Comparison of ENCODE assay signal across 1 cellular context in genomic region chr10:22723343-22723779, GRCh38.
A peak's percentile ranks its signal among the peaks of the same experiment; 100 is the strongest.
TF ChIP-seq lines count a peak whose summit lies in the region.

No MANE protein-coding gene starts in this region.

TF ChIP-seq in GM12878, 131 proteins besides CTCF, POLR2A, EP300 and RAD21 (continued from another document and continues in another):
- TF ChIP-seq NKRF (conservative IDR thresholded peaks at IDR 0.05) (0 out of 2 replicates have a peak, but pooled peaks have one; percentile 30), ZBTB11 (CRISPR knock-in tag; IDR thresholded peaks at IDR 0.05) (no peak), ESRRA (IDR thresholded peaks at IDR 0.05; ENCODE audit: low read length) (no peak), JUNB (IDR thresholded peaks at IDR 0.05) (no peak; the same call in none of the 2 replicates), REST (IDR thresholded peaks at IDR 0.05; ENCODE audit: low read depth, low read length) (no peak), SUZ12 (IDR thresholded peaks at IDR 0.05; ENCODE audit: unreplicated experiment) (no peak), RAD51 (IDR thresholded peaks at IDR 0.05) (peak; percentile 66; the same call in 1 of the 2 replicates), EZH2 (IDR thresholded peaks at IDR 0.05; ENCODE audit: borderline replicate concordance, control insufficient read depth, low read depth, low read length) (peak; percentile 97; the same call in 1 of the 2 replicates), ZBTB40 (IDR thresholded peaks at IDR 0.05; ENCODE audit: borderline replicate concordance) (no peak), SREBF2 (IDR thresholded peaks at IDR 0.05; ENCODE audit: low read length) (no peak), FOXK2 (IDR thresholded peaks at IDR 0.05) (no peak), CBX5 (IDR thresholded peaks at IDR 0.05; ENCODE audit: low read depth) (peak; percentile 37; the same call in 1 of the 2 replicates), PML (IDR thresholded peaks at IDR 0.05; ENCODE audit: low read length) (no peak), SIX5 (IDR thresholded peaks at IDR 0.05; ENCODE audit: low read depth, low read length, severe bottlenecking) (no peak), MTA2 (IDR thresholded peaks at IDR 0.05; ENCODE audit: low read depth) (peak; percentile 93), POLR2AphosphoS5 (IDR thresholded peaks at IDR 0.05; ENCODE audit: low read length) (no peak), BCL11A (IDR thresholded peaks at IDR 0.05; ENCODE audit: low read depth, low read length) (peak; percentile 99), SP1 (IDR thresholded peaks at IDR 0.05; ENCODE audit: low read depth, low read length) (peak; percentile 75), RBBP5 (conservative IDR thresholded peaks at IDR 0.05) (no peak), MEF2A (IDR thresholded peaks at IDR 0.05; ENCODE audit: insufficient read depth, low read depth, low read length) (peak; percentile 83), CEBPB (IDR thresholded peaks at IDR 0.05; ENCODE audit: borderline replicate concordance in 1 of 2, low read depth in 2 of 2, low read length in 2 of 2) (no peak), ZZZ3 (IDR thresholded peaks at IDR 0.05; ENCODE audit: control insufficient read depth, insufficient read length, low read depth) (no peak), EED (IDR thresholded peaks at IDR 0.05; ENCODE audit: low read depth) (peak; percentile 100), MYC (IDR thresholded peaks at IDR 0.05; ENCODE audit: insufficient read depth, insufficient read length, insufficient replicate concordance, low read length, severe bottlenecking) (no peak), NBN (IDR thresholded peaks at IDR 0.05) (peak; percentile 91), CHD4 (IDR thresholded peaks at IDR 0.05) (no peak), BCL3 (IDR thresholded peaks at IDR 0.05; ENCODE audit: borderline replicate concordance, insufficient read depth, low read depth, low read length, poor library complexity, severe bottlenecking) (peak; percentile 79), TCF3 (IDR thresholded peaks at IDR 0.05; ENCODE audit: borderline replicate concordance, insufficient read depth, low read depth, low read length) (peak; percentile 88), EGR1 (IDR thresholded peaks at IDR 0.05; ENCODE audit: borderline replicate concordance in 1 of 2, low read depth in 2 of 2, low read length in 2 of 2) (0 out of 3 replicates have a peak, but pooled peaks of 1 of the 2 experiments have one; percentile 51), SMARCA5 (IDR thresholded peaks at IDR 0.05) (no peak), HDAC2 (IDR thresholded peaks at IDR 0.05) (no peak), SIN3A (IDR thresholded peaks at IDR 0.05; ENCODE audit: low read depth, low read length) (no peak), IKZF1 (conservative IDR thresholded peaks at IDR 0.05) (peak; percentile 99), ZNF217 (IDR thresholded peaks at IDR 0.05) (no peak), NFYA (IDR thresholded peaks at IDR 0.05; ENCODE audit: borderline replicate concordance, low read depth, low read length) (no peak), HDAC6 (IDR thresholded peaks at IDR 0.05; ENCODE audit: unreplicated experiment) (no peak), TCF12 (IDR thresholded peaks at IDR 0.05; ENCODE audit: low read depth, low read length) (peak; percentile 82), ETV6 (conservative IDR thresholded peaks at IDR 0.05 in 1 of 2, IDR thresholded peaks at IDR 0.05 in 1 of 2; ENCODE audit: borderline replicate concordance in 1 of 2, low read depth in 1 of 2) (peak in 1 of 2 experiments; percentile 95; a peak in 2 of 4 replicates), RFX5 (IDR thresholded peaks at IDR 0.05; ENCODE audit: low read depth, low read length) (no peak), DPF2 (IDR thresholded peaks at IDR 0.05) (peak; percentile 100), SMC3 (IDR thresholded peaks at IDR 0.05; ENCODE audit: borderline replicate concordance, low read length) (peak; percentile 22; the same call in 1 of the 2 replicates), ZBTB4 (CRISPR knock-in tag; IDR thresholded peaks at IDR 0.05) (no peak), PAX5 (IDR thresholded peaks at IDR 0.05; ENCODE audit: borderline replicate concordance, low read depth, low read length) (peak; percentile 94), TARDBP (IDR thresholded peaks at IDR 0.05; ENCODE audit: borderline replicate concordance) (no peak), ZNF24 (IDR thresholded peaks at IDR 0.05) (peak; percentile 74), RCOR1 (conservative IDR thresholded peaks at IDR 0.05; ENCODE audit: low read depth, low read length) (peak; percentile 77; the same call in 1 of the 2 replicates), KAT2A (conservative IDR thresholded peaks at IDR 0.05; ENCODE audit: control insufficient read depth, low read depth, low read length) (no peak), GATAD2B (conservative IDR thresholded peaks at IDR 0.05; ENCODE audit: low read depth) (peak; percentile 93)
